ENCODE assay signal across 16 cellular contexts in the genomic region with DNA sequence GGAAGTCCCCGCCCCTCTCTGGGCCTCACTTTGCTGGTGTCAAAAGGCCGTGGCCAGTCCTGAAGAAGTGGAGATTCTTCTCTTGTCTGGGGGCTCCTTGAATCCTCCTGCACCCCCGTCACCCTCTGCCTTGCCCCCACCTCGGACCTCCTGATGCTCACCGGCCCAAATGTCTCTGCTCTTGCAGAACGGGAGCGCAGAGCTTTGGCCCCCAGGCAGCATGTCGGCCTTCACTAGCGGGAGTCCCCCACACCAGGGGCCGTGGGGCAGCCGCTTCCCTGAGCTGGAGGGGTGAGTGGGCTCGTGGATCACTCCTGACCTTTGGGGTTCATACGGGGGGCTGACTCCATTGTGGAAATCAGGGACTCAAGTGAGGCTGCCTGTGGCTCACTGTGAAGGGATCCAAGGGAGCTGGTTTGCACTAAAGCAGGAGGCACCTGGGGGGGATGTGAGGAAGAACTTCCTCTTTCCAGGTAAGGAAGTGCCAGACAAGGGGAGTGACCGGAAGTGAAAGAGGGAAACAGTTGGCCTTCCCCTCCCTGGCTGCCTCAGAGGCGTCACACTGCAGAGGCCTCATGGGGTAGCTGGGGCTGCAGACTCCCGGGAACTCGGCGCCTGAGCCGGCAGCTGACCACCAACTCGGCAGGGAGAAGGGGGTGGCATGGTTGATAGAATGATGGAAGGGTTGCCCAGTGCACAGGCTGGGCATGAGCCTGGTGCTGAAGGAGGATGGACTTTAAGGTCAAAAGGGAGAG. TPM values are rescaled to one million over a fixed set of nuclear protein-coding genes. Genes with fewer than 3 reads are reported as not detected.
DNase-seq lines count a peak whose midpoint lies in the region; ATAC-seq lines count a peak whose summit lies in the region.
"Had no signal": no experiment of that assay in that cellular context is flagged by ENCODE, and none has a peak within 500 bp of the region (broad histone marks: within the 10 kb centered on the region; RNA-seq: fewer than 3 reads in every experiment).

No MANE protein-coding gene starts in this region.

- no peak overlapping the region for H4K91ac ChIP-seq in neuronal stem cell (ENCODE audit: low read depth, low read length, poor library complexity)

- peak; percentile 36 for DNase-seq in CD1c-positive myeloid dendritic cell (ENCODE audit: extremely low spot score)
- peak; percentile 12 for DNase-seq in KBM-7
- DNase-seq in activated T-helper 1 cell treated with anti-CD3 and anti-CD28 coated beads, Interleukin-12 subunit alpha, Interleukin-12 subunit beta, Interleukin-2, Interleukin-4 antibody, amounts not matched to agents 30 ng/mL and 10 ng/mL and 1 ng/mL, durations not matched to agents 14 hours and 24 hours and 36 hours (ENCODE audit: low spot score) = no peak
- no peak for DNase-seq in neuronal stem cell (ENCODE audit: low spot score)
- DNase-seq in activated CD4-positive, alpha-beta memory T cell treated with anti-CD3 and anti-CD28 coated beads, Interleukin-2, amount 10 ng/mL, durations not matched to agents 7 days and 5 days = no peak
- DNase-seq in central memory CD4-positive, alpha-beta T cell = no peak
- DNase-seq: activated gamma-delta T cell treated with Interleukin-2 at 50 U/mL for 16 hours; aorta; GOT3; NCI-H1105; NCI-H774; ovary; stimulated activated CD4-positive, alpha-beta T cell treated with anti-CD3 and anti-CD28 coated beads, Interleukin-4, amount 100 ng/mL, for 1 hour had no signal

- no peak overlapping the region for H2AFZ ChIP-seq in neuronal stem cell (ENCODE audit: low read length)

- H3K9me3 ChIP-seq in neuronal stem cell (replicated peaks in 1 of 2; ENCODE audit: control insufficient read depth in 2 of 2, insufficient read depth in 1 of 2, low read depth in 1 of 2, low read length in 2 of 2) = no peaks in the 10 kb centered on the region
- H3K9me3 ChIP-seq: ovary had no signal

- no peaks in the 10 kb centered on the region for H3K9me3 Mint-ChIP-seq in activated T-helper 1 cell treated with anti-CD3 and anti-CD28 coated beads, Interleukin-12 subunit alpha, Interleukin-12 subunit beta, Interleukin-2, Interleukin-4 antibody, amounts not matched to agents 30 ng/mL and 10 ng/mL and 1 ng/mL, durations not matched to agents 14 hours and 24 hours and 36 hours
- H3K9me3 Mint-ChIP-seq in activated CD4-positive, alpha-beta memory T cell treated with anti-CD3 and anti-CD28 coated beads, Interleukin-2, amount 10 ng/mL, durations not matched to agents 7 days and 5 days = no peaks in the 10 kb centered on the region

- H4K8ac ChIP-seq in neuronal stem cell (ENCODE audit: low read depth, low read length) = no peak overlapping the region

- no peak overlapping the region for H2BK15ac ChIP-seq in neuronal stem cell (ENCODE audit: low read length)

- H3K4ac ChIP-seq in neuronal stem cell (ENCODE audit: low read length) = no peak overlapping the region

- no peak overlapping the region for H2BK12ac ChIP-seq in neuronal stem cell (ENCODE audit: low read length)

- H3K4me3 Mint-ChIP-seq in activated T-helper 1 cell treated with anti-CD3 and anti-CD28 coated beads, Interleukin-12 subunit alpha, Interleukin-12 subunit beta, Interleukin-2, Interleukin-4 antibody, amounts not matched to agents 30 ng/mL and 10 ng/mL and 1 ng/mL, durations not matched to agents 14 hours and 24 hours and 36 hours = no peak overlapping the region
- no peak overlapping the region for H3K4me3 Mint-ChIP-seq in activated CD4-positive, alpha-beta memory T cell treated with anti-CD3 and anti-CD28 coated beads, Interleukin-2, amount 10 ng/mL, durations not matched to agents 7 days and 5 days
- H3K4me3 Mint-ChIP-seq: WTC11 had no signal

- no peak for ATAC-seq in HG02588 (IDR thresholded peaks at IDR 0.05; ENCODE audit: unreplicated experiment)
- ATAC-seq: WTC11 had no signal

- H2AK5ac ChIP-seq in neuronal stem cell (ENCODE audit: low read depth, low read length) = peak overlapping the region; percentile 86

- H3K9ac ChIP-seq in neuronal stem cell (ENCODE audit: low read depth, low read length, poor library complexity) = peak overlapping the region; percentile 57

- H2BK120ac ChIP-seq in neuronal stem cell (ENCODE audit: low read depth, low read length) = no peak overlapping the region

- WGBS in neuronal stem cell (ENCODE audit: extremely low coverage in 2 of 2, insufficient read length in 2 of 2, insufficient replicate concordance in 1 of 2), 2 donors = no CpG with 5 or more reads among the region's 20 CpGs

- H3K27ac ChIP-seq in neuronal stem cell (replicated peaks; ENCODE audit: low read length) = no peak overlapping the region
- H3K27ac ChIP-seq: ovary had no signal

- H3K23ac ChIP-seq in neuronal stem cell (ENCODE audit: low read depth, low read length, poor library complexity) = no peak overlapping the region

- H2BK5ac ChIP-seq in neuronal stem cell (ENCODE audit: low read length) = peak overlapping the region; percentile 22

- peak overlapping the region; percentile 71 for H3K14ac ChIP-seq in neuronal stem cell (ENCODE audit: low read length)

- H3K18ac ChIP-seq in neuronal stem cell (ENCODE audit: low read length) = peak overlapping the region; percentile 57

- in situ Hi-C loops in KBM-7 (cut with MboI; ENCODE audit: low pct_unique_long_range_greater_than_20kb, low sequenced_read_pairs) = no loop called here

- no peak overlapping the region for H3K4me2 ChIP-seq in neuronal stem cell (ENCODE audit: insufficient read depth, low read length, poor library complexity, severe bottlenecking)

- H3K79me1 ChIP-seq in neuronal stem cell (ENCODE audit: low read depth, low read length) = no peaks in the 10 kb centered on the region

- POLR2A ChIA-PET in activated CD4-positive, alpha-beta memory T cell treated with anti-CD3 and anti-CD28 coated beads, Interleukin-2, amount 10 ng/mL, durations not matched to agents 7 days and 5 days (lab: Charles Lee) = no interaction called here

- intact Hi-C loops in activated T-helper 1 cell treated with anti-CD3 and anti-CD28 coated beads, Interleukin-12 subunit alpha, Interleukin-12 subunit beta, Interleukin-2, Interleukin-4 antibody, amounts not matched to agents 30 ng/mL and 10 ng/mL and 1 ng/mL, durations not matched to agents 14 hours and 24 hours and 36 hours (cut with micrococcal nuclease) = no loop called here

- H3K27me3 ChIP-seq in neuronal stem cell (ENCODE audit: control insufficient read depth in 3 of 3, insufficient read depth in 3 of 3, low read depth in 1 of 3, low read length in 3 of 3) = peaks cover 0 to 22% (median 0%) of the 10 kb centered on the region in 3 experiments
- H3K27me3 ChIP-seq: ovary had no signal

- peaks cover 11% of the 10 kb centered on the region for H3K4me1 Mint-ChIP-seq in activated T-helper 1 cell treated with anti-CD3 and anti-CD28 coated beads, Interleukin-12 subunit alpha, Interleukin-12 subunit beta, Interleukin-2, Interleukin-4 antibody, amounts not matched to agents 30 ng/mL and 10 ng/mL and 1 ng/mL, durations not matched to agents 14 hours and 24 hours and 36 hours (ENCODE audit: low read depth)
- H3K4me1 Mint-ChIP-seq in activated CD4-positive, alpha-beta memory T cell treated with anti-CD3 and anti-CD28 coated beads, Interleukin-2, amount 10 ng/mL, durations not matched to agents 7 days and 5 days = peaks cover 7% of the 10 kb centered on the region

- peak overlapping the region; percentile 18 for H3K27ac Mint-ChIP-seq in activated T-helper 1 cell treated with anti-CD3 and anti-CD28 coated beads, Interleukin-12 subunit alpha, Interleukin-12 subunit beta, Interleukin-2, Interleukin-4 antibody, amounts not matched to agents 30 ng/mL and 10 ng/mL and 1 ng/mL, durations not matched to agents 14 hours and 24 hours and 36 hours
- H3K27ac Mint-ChIP-seq in activated CD4-positive, alpha-beta memory T cell treated with anti-CD3 and anti-CD28 coated beads, Interleukin-2, amount 10 ng/mL, durations not matched to agents 7 days and 5 days = no peak overlapping the region
- H3K27ac Mint-ChIP-seq: WTC11 had no signal

- H3K36me3 Mint-ChIP-seq in activated T-helper 1 cell treated with anti-CD3 and anti-CD28 coated beads, Interleukin-12 subunit alpha, Interleukin-12 subunit beta, Interleukin-2, Interleukin-4 antibody, amounts not matched to agents 30 ng/mL and 10 ng/mL and 1 ng/mL, durations not matched to agents 14 hours and 24 hours and 36 hours (ENCODE audit: low read depth) = no peaks in the 10 kb centered on the region
- H3K36me3 Mint-ChIP-seq in activated CD4-positive, alpha-beta memory T cell treated with anti-CD3 and anti-CD28 coated beads, Interleukin-2, amount 10 ng/mL, durations not matched to agents 7 days and 5 days (ENCODE audit: low read depth) = no peaks in the 10 kb centered on the region
- H3K36me3 Mint-ChIP-seq: WTC11 had no signal

- CTCF ChIA-PET in activated CD4-positive, alpha-beta memory T cell treated with anti-CD3 and anti-CD28 coated beads, Interleukin-2, amount 10 ng/mL, durations not matched to agents 7 days and 5 days (lab: Charles Lee) = no interaction called here

- no peaks in the 10 kb centered on the region for H3K4me1 ChIP-seq in neuronal stem cell (ENCODE audit: control insufficient read depth in 2 of 2, insufficient read depth in 1 of 2, low read depth in 1 of 2, low read length in 2 of 2)

- H3K27me3 Mint-ChIP-seq in activated T-helper 1 cell treated with anti-CD3 and anti-CD28 coated beads, Interleukin-12 subunit alpha, Interleukin-12 subunit beta, Interleukin-2, Interleukin-4 antibody, amounts not matched to agents 30 ng/mL and 10 ng/mL and 1 ng/mL, durations not matched to agents 14 hours and 24 hours and 36 hours (ENCODE audit: insufficient read depth) = peaks cover 3% of the 10 kb centered on the region
- H3K27me3 Mint-ChIP-seq in activated CD4-positive, alpha-beta memory T cell treated with anti-CD3 and anti-CD28 coated beads, Interleukin-2, amount 10 ng/mL, durations not matched to agents 7 days and 5 days = no peaks in the 10 kb centered on the region

- H3K36me3 ChIP-seq in neuronal stem cell (replicated peaks in 1 of 2; ENCODE audit: control insufficient read depth in 2 of 2, insufficient read depth in 2 of 2, low read length in 2 of 2) = no peaks in the 10 kb centered on the region
- H3K36me3 ChIP-seq: ovary had no signal

- no peak overlapping the region for H3K4me3 ChIP-seq in neuronal stem cell (ENCODE audit: low read length in 2 of 2)
- H3K4me3 ChIP-seq: ovary had no signal

RNA-seq across cellular contexts. Expression of gene CSF2RB, which starts 23.1 kb away (rescaled TPM):
- 11.7 and 11.8 TPM in 2 replicates for total RNA-seq in activated T-helper 1 cell treated with anti-CD3 and anti-CD28 coated beads, Interleukin-12 subunit alpha, Interleukin-12 subunit beta, Interleukin-2, Interleukin-4 antibody, amounts not matched to agents 30 ng/mL and 10 ng/mL and 1 ng/mL, durations not matched to agents 14 hours and 24 hours and 36 hours
- polyA plus RNA-seq in neuronal stem cell (2013, experiment 1 of 2) = 0.01 TPM
- 0.01 TPM for polyA plus RNA-seq in neuronal stem cell (2013, experiment 2 of 2)
- 1 to 10 TPM; 2.3 to 3.0 TPM for total RNA-seq in activated CD4-positive, alpha-beta memory T cell treated with anti-CD3 and anti-CD28 coated beads, Interleukin-2, amount 10 ng/mL, durations not matched to agents 7 days and 5 days
- total RNA-seq: RPMI7951 had no signal

Comparison
In these comparisons a context has a peak if more than half of its experiments do, and no peak if none do; other contexts are left out.
1. DNase-seq: peak in CD1c-positive myeloid dendritic cell (single experiment) and KBM-7 (single experiment); none in activated T-helper 1 cell treated with anti-CD3 and anti-CD28 coated beads, Interleukin-12 subunit alpha, Interleukin-12 subunit beta, Interleukin-2, Interleukin-4 antibody, amounts not matched to agents 30 ng/mL and 10 ng/mL and 1 ng/mL, durations not matched to agents 14 hours and 24 hours and 36 hours (single experiment), neuronal stem cell (single experiment), activated CD4-positive, alpha-beta memory T cell treated with anti-CD3 and anti-CD28 coated beads, Interleukin-2, amount 10 ng/mL, durations not matched to agents 7 days and 5 days (single experiment) and central memory CD4-positive, alpha-beta T cell (single experiment).